ENCODE assay signal across 12 cellular contexts in the genomic region with DNA sequence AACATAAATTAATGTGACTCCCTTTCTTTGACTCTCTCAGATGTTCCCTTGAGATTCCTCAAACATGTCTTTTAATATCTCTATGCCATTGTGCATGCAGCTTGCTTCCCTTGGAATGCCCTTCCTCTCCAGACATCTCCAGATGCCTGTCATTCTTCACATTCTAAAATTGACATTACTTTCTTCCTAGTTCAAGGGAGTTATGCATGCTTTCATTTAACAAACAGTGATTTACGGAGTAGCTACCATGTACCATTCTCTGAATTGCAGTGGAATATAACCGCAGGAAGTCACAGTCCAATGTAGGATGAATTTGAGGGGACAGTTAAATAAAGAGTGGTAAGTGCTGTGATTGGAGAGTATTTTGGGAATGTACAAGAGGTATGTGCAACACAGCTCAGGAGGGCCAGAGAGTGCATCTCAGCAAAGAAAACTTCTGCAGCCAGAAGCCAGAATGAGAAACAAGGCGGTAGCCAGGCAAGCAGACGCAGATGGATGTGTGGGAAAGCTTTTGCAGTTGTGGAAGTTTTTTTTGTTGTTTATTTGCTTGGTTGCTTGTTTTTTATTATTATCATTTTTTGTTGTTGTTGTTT. TPM values are rescaled to one million over a fixed set of nuclear protein-coding genes. Genes with fewer than 3 reads are reported as not detected.
A peak's percentile ranks its signal among the peaks of the same experiment; 100 is the strongest.
DNase-seq lines count a peak whose midpoint lies in the region; ATAC-seq and TF ChIP-seq lines count a peak whose summit lies in the region.
"Had no signal": no experiment of that assay in that cellular context is flagged by ENCODE, and none has a peak within 500 bp of the region (broad histone marks: within the 10 kb centered on the region; RNA-seq: fewer than 3 reads in every experiment).

No MANE protein-coding gene starts in this region.

- no peaks in the 10 kb centered on the region for H3K9me3 Mint-ChIP-seq in GM23338
- H3K9me3 Mint-ChIP-seq: activated T-helper 2 cell treated with anti-CD3 and anti-CD28 coated beads, Interferon-gamma antibody, Interleukin-2, Interleukin-4, amounts not matched to agents 10 μg/mL and 5 μg/mL and 100 μg/mL, durations not matched to agents 14 hours and 24 hours and 36 hours; neural crest cell had no signal

- H3K27me3 ChIP-seq in GM23338 (ENCODE audit: insufficient read depth): no peaks in the 10 kb centered on the region
- no peaks in the 10 kb centered on the region for H3K27me3 ChIP-seq in smooth muscle cell (ENCODE audit: low read depth)

- H3K79me2 ChIP-seq in GM23338 (replicated peaks; ENCODE audit: insufficient read depth) (no peaks in the 10 kb centered on the region), smooth muscle cell (ENCODE audit: low read depth) (no peaks in the 10 kb centered on the region)

- no peak for TF ChIP-seq CTCF in GM23338 (conservative IDR thresholded peaks at IDR 0.05; ENCODE audit: low read depth in 2 of 2)
- no peak for TF ChIP-seq CTCF in smooth muscle cell (IDR thresholded peaks at IDR 0.05; ENCODE audit: borderline replicate concordance, insufficient read depth, poor library complexity, severe bottlenecking)

- 58% methylated on average over 4 of the region's 4 CpGs for WGBS in smooth muscle cell (ENCODE audit: low lambda C conversion rate)

- H3K27ac Mint-ChIP-seq in GM23338: no peak overlapping the region
- H3K27ac Mint-ChIP-seq: activated T-helper 2 cell treated with anti-CD3 and anti-CD28 coated beads, Interferon-gamma antibody, Interleukin-2, Interleukin-4, amounts not matched to agents 10 μg/mL and 5 μg/mL and 100 μg/mL, durations not matched to agents 14 hours and 24 hours and 36 hours had no signal

- no peaks in the 10 kb centered on the region for H3K9me3 ChIP-seq in smooth muscle cell (replicated peaks; ENCODE audit: low read depth)

- H3K4me3 ChIP-seq in GM23338: no peak overlapping the region
- no peak overlapping the region for H3K4me3 ChIP-seq in smooth muscle cell

- H3F3A ChIP-seq in GM23338 (replicated peaks; ENCODE audit: low read depth): no peaks in the 10 kb centered on the region
- peaks cover 13% of the 10 kb centered on the region for H3F3A ChIP-seq in smooth muscle cell (ENCODE audit: low read depth)

- H3K36me3 ChIP-seq in GM23338 (ENCODE audit: insufficient read depth): no peaks in the 10 kb centered on the region
- no peaks in the 10 kb centered on the region for H3K36me3 ChIP-seq in smooth muscle cell (ENCODE audit: low read depth)

- H3K27ac ChIP-seq in GM23338 (ENCODE audit: low read depth) (no peak overlapping the region), smooth muscle cell (ENCODE audit: low read depth) (peak overlapping the region; percentile 81)

- no peak overlapping the region for H3K4me3 Mint-ChIP-seq in GM23338
- H3K4me3 Mint-ChIP-seq: neural crest cell had no signal

- no peaks in the 10 kb centered on the region for H4K20me1 ChIP-seq in GM23338 (replicated peaks; ENCODE audit: insufficient read depth)
- no peaks in the 10 kb centered on the region for H4K20me1 ChIP-seq in smooth muscle cell (ENCODE audit: low read depth)

- H3K4me1 Mint-ChIP-seq in GM23338: peaks cover 13% of the 10 kb centered on the region

- DNase-seq in GM23338 (ENCODE audit: low spot score) (peak; percentile 51), amniotic epithelial cell (ENCODE audit: low read depth) (peak; percentile 43), glomerular visceral epithelial cell (ENCODE audit: extremely low spot score) (peak; percentile 48), smooth muscle cell (lab: John Stamatoyannopoulos, UW; ENCODE audit: unreplicated experiment) (no peak)
- DNase-seq in effector CD8-positive, alpha-beta T cell (lab: John Stamatoyannopoulos, UW): no peak
- DNase-seq: activated CD4-positive, alpha-beta T cell treated with anti-CD3 and anti-CD28 coated beads, Interleukin-2, amount 50 U/mL, for 48 hours; left ventricle myocardium superior; NCI-H187 treated with DMSO at 0.1 percent for 48 hours had no signal

- 0 out of 2 replicates have a peak overlapping the region, but pooled peaks have one; percentile 17 for H3K4me2 ChIP-seq in GM23338
- H3K4me2 ChIP-seq in smooth muscle cell: peak overlapping the region; percentile 53

- peaks cover 8% of the 10 kb centered on the region; the same call in 1 of the 2 replicates for H3K4me1 ChIP-seq in GM23338 (ENCODE audit: insufficient read depth)
- peaks cover 13% of the 10 kb centered on the region for H3K4me1 ChIP-seq in smooth muscle cell (ENCODE audit: low read depth)

- no peaks in the 10 kb centered on the region for H3K36me3 Mint-ChIP-seq in GM23338 (ENCODE audit: low read depth)

- peaks cover 2% of the 10 kb centered on the region for H3K27me3 Mint-ChIP-seq in GM23338 (ENCODE audit: insufficient read depth, low read depth, poor library complexity)

- H3K9ac ChIP-seq in smooth muscle cell (ENCODE audit: low read depth): no peak overlapping the region

- no peak for ATAC-seq in GM23338
- ATAC-seq in GM19395 (IDR thresholded peaks at IDR 0.05; ENCODE audit: unreplicated experiment): no peak
- ATAC-seq in HG02798 (IDR thresholded peaks at IDR 0.05; ENCODE audit: poor library complexity, unreplicated experiment): no peak
- ATAC-seq: left ventricle myocardium superior had no signal

- H3K9me2 ChIP-seq in GM23338 (ENCODE audit: insufficient read depth): no peaks in the 10 kb centered on the region

- H2AFZ ChIP-seq in GM23338 (no peak overlapping the region), smooth muscle cell (ENCODE audit: low read depth) (no peak overlapping the region)

TF ChIP-seq in GM23338, 12 proteins besides CTCF, POLR2A, EP300 and RAD21 (continues in another document):
- TF ChIP-seq EZH2phosphoT487 (IDR thresholded peaks at IDR 0.05; ENCODE audit: unreplicated experiment): no peak
- TF ChIP-seq REST (IDR thresholded peaks at IDR 0.05; ENCODE audit: unreplicated experiment): no peak
- no peak for TF ChIP-seq STAT1 (IDR thresholded peaks at IDR 0.05; ENCODE audit: unreplicated experiment)
- TF ChIP-seq JUNB (IDR thresholded peaks at IDR 0.05; ENCODE audit: unreplicated experiment): no peak
- TF ChIP-seq POLR2AphosphoS5 (IDR thresholded peaks at IDR 0.05; ENCODE audit: low read depth): no peak
- no peak for TF ChIP-seq ETS1 (IDR thresholded peaks at IDR 0.05)
- no peak for TF ChIP-seq CREB1 (CRISPR knock-in tag; IDR thresholded peaks at IDR 0.05; ENCODE audit: low read depth)
- TF ChIP-seq NANOG (IDR thresholded peaks at IDR 0.05; ENCODE audit: borderline replicate concordance): no peak
- TF ChIP-seq ZNF114 (CRISPR knock-in tag; IDR thresholded peaks at IDR 0.05): no peak

RNA-seq across cellular contexts. Expression of gene MMP10, which starts 18.7 kb away (rescaled TPM):
- total RNA-seq in GM23338 (2014; rRNA removed; shearing (Covaris generic)): 0.10 and 0.31 TPM in 2 replicates
- polyA plus RNA-seq in GM23338 (2016; fragmentation: Nextera tagmentation; extraction: Ambion mirVana): not detected in 2 replicates
- 4.0 and 7.3 TPM in 2 replicates for total RNA-seq in smooth muscle cell
- 1.1 and 6.7 TPM in 2 replicates for polyA plus RNA-seq in smooth muscle cell
- total RNA-seq: activated T-helper 2 cell treated with anti-CD3 and anti-CD28 coated beads, Interferon-gamma antibody, Interleukin-2, Interleukin-4, amounts not matched to agents 10 μg/mL and 5 μg/mL and 100 μg/mL, durations not matched to agents 14 hours and 24 hours and 36 hours; left ventricle myocardium superior; neural crest cell had no signal

RNA-seq across cellular contexts. Expression of gene MMP1, which starts 36.2 kb away (rescaled TPM):
- not detected in 2 replicates for total RNA-seq in GM23338 (2014; rRNA removed; shearing (Covaris generic))
- not detected in 2 replicates for polyA plus RNA-seq in GM23338 (2016; fragmentation: Nextera tagmentation; extraction: Ambion mirVana)
- 27.8 and 38.3 TPM in 2 replicates for total RNA-seq in smooth muscle cell
- 9.1 and 24.0 TPM in 2 replicates for polyA plus RNA-seq in smooth muscle cell
- total RNA-seq: activated T-helper 2 cell treated with anti-CD3 and anti-CD28 coated beads, Interferon-gamma antibody, Interleukin-2, Interleukin-4, amounts not matched to agents 10 μg/mL and 5 μg/mL and 100 μg/mL, durations not matched to agents 14 hours and 24 hours and 36 hours; left ventricle myocardium superior; neural crest cell had no signal

RNA-seq across cellular contexts. Expression of gene MMP8, which starts 37.0 kb away (rescaled TPM):
- total RNA-seq in GM23338 (2014; rRNA removed; shearing (Covaris generic)): not detected in 2 replicates
- polyA plus RNA-seq in GM23338 (2016; fragmentation: Nextera tagmentation; extraction: Ambion mirVana) (not detected in 2 replicates), smooth muscle cell (not detected in 2 replicates)
- 0.81 TPM in 1 of 2 replicates, not detected in the other for total RNA-seq in smooth muscle cell
- total RNA-seq: activated T-helper 2 cell treated with anti-CD3 and anti-CD28 coated beads, Interferon-gamma antibody, Interleukin-2, Interleukin-4, amounts not matched to agents 10 μg/mL and 5 μg/mL and 100 μg/mL, durations not matched to agents 14 hours and 24 hours and 36 hours; left ventricle myocardium superior; neural crest cell had no signal

RNA-seq across cellular contexts. Expression of gene MMP27, which starts 56.2 kb away (rescaled TPM):
- not detected in 2 replicates for total RNA-seq in GM23338 (2014; rRNA removed; shearing (Covaris generic))
- not detected in 2 replicates for polyA plus RNA-seq in GM23338 (2016; fragmentation: Nextera tagmentation; extraction: Ambion mirVana)
- not detected in 2 replicates for total RNA-seq in smooth muscle cell
- not detected in 2 replicates for polyA plus RNA-seq in smooth muscle cell
- total RNA-seq: activated T-helper 2 cell treated with anti-CD3 and anti-CD28 coated beads, Interferon-gamma antibody, Interleukin-2, Interleukin-4, amounts not matched to agents 10 μg/mL and 5 μg/mL and 100 μg/mL, durations not matched to agents 14 hours and 24 hours and 36 hours; left ventricle myocardium superior; neural crest cell had no signal

Comparison
In these comparisons a context has a peak if more than half of its experiments do, and no peak if none do; other contexts are left out.
1. DNase-seq: peak in GM23338 (single experiment), amniotic epithelial cell (single experiment) and glomerular visceral epithelial cell (single experiment); none in smooth muscle cell (single experiment) and effector CD8-positive, alpha-beta T cell (single experiment).
2. RNA of gene MMP1, which starts 36.2 kb away (total RNA-seq): 27.8 to 38.3 TPM in smooth muscle cell; not detected in GM23338; every median in the first group is over 10 times any median in the second.